In the genomic region with DNA sequence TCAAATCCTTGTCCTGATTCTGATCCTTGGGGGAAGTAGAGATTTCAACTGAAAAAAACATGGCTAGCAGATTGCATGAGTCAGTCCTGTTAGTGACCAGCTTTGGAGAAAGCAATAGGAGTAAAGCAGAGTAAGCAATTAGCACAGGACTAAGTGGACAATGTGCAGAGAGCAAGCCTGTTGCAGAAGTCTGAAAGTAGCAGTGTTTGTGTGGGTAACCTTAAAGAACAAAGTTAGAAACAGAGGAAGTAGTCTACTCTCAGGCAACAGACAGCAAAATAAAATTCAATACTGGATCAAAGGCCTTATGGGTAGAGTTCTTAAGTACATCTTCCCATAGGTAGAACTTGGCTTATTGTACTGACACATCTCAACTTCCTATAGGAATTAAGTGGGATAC, we compare ENCODE assay signal across 22 cellular contexts.
"Had no signal": no experiment of that assay in that cellular context is flagged by ENCODE, and none has a peak within 500 bp of the region (broad histone marks: within the 10 kb centered on the region; RNA-seq: fewer than 3 reads in every experiment).

No MANE protein-coding gene starts in this region.

- H3K9ac ChIP-seq: SK-N-SH had no signal

- H3K27me3 ChIP-seq: SJCRH30 had no signal

- DNase-seq: activated CD4-positive, alpha-beta T cell treated with anti-CD3 and anti-CD28 coated beads, Interleukin-2, amount 10 ng/mL, durations not matched to agents 24 days and 14 days; activated CD4-positive, alpha-beta T cell treated with anti-CD3 and anti-CD28 coated beads, Interleukin-2, amount 50 U/mL, for 48 hours; activated CD8-positive, alpha-beta memory T cell treated with anti-CD3 and anti-CD28 coated beads, Interleukin-2, amount 10 ng/mL, durations not matched to agents 7 days and 5 days; activated effector memory CD4-positive, alpha-beta T cell treated with anti-CD3 and anti-CD28 coated beads, Interleukin-2, amount 50 U/mL, for 16 hours; activated naive CD4-positive, alpha-beta T cell treated with Interleukin-2 at 50 U/mL for 16 hours; activated naive CD8-positive, alpha-beta T cell treated with anti-CD3 and anti-CD28 coated beads, Interleukin-2, amount 50 U/mL, for 24 hours; activated T-cell treated with anti-CD3 and anti-CD28 coated beads, Interleukin-2, amount 50 U/mL, for 4 hours; amniotic stem cell; KG1; NCI-H1092; NCI-H1417; NCI-H2029 treated with DMSO at 0.1 percent for 48 hours; NCI-H345; NCI-H510A; Right ventricle myocardium superior; RPMI8226; SJCRH30; SK-N-SH; T-helper 1 cell had no signal

- FAIRE-seq: astrocyte had no signal

- H3K27ac ChIP-seq: SJCRH30 had no signal

- H3K4me3 ChIP-seq: SJCRH30 had no signal

- ATAC-seq: activated CD4-positive, CD25-positive, alpha-beta regulatory T cell treated with anti-CD3 and anti-CD28 coated beads, Interleukin-2, amount 50 U/mL, for 24 hours; activated CD8-positive, alpha-beta memory T cell treated with anti-CD3 and anti-CD28 coated beads, Interleukin-2, amount 10 ng/mL, durations not matched to agents 7 days and 5 days; activated naive CD4-positive, alpha-beta T cell treated with anti-CD3 and anti-CD28 coated beads, Interleukin-2, amount 50 U/mL, for 72 hours; activated naive CD8-positive, alpha-beta T cell treated with anti-CD3 and anti-CD28 coated beads, Interleukin-2, amount 50 U/mL, for 24 hours; activated T-cell treated with anti-CD3 and anti-CD28 coated beads, Interleukin-2, amount 50 U/mL, for 4 hours had no signal

- H3K4me1 ChIP-seq: SJCRH30 had no signal

- H3K9me3 ChIP-seq: SJCRH30, SK-N-SH had no signal

- H3K36me3 ChIP-seq: SJCRH30 had no signal

- H3K4me2 ChIP-seq: SK-N-SH had no signal
